27 cellular contexts compared by ENCODE assay signal in genomic region chr6:147127587-147127986, GRCh38.
DNase-seq lines count a peak whose midpoint lies in the region; ATAC-seq, FAIRE-seq and TF ChIP-seq lines count a peak whose summit lies in the region.
"Had no signal": no experiment of that assay in that cellular context is flagged by ENCODE, and none has a peak within 500 bp of the region (broad histone marks: within the 10 kb centered on the region; RNA-seq: fewer than 3 reads in every experiment).

No MANE protein-coding gene starts in this region.

- TF ChIP-seq CTCF in choroid plexus epithelial cell (conservative IDR thresholded peaks at IDR 0.05; ENCODE audit: low read depth, low read length) (no peak), psoas muscle (IDR thresholded peaks at IDR 0.05) (no peak)

- peaks cover 14% of the 10 kb centered on the region for H3K4me1 ChIP-seq in GM23248 (ENCODE audit: insufficient read depth)
- H3K4me1 ChIP-seq in psoas muscle, result no peaks in the 10 kb centered on the region
- H3K4me1 ChIP-seq: sigmoid colon, suprapubic skin, upper lobe of right lung had no signal

- 23 to 32% methylated on average over 2 of the region's 2 CpGs for WGBS in GM23248 (ENCODE audit: low coverage in 1 of 2, low lambda C conversion rate in 2 of 2, missing lambda C conversion rate in 2 of 2), 2 experiments
- 72 to 80% (median 76%) methylated on average over 2 of the region's 2 CpGs for WGBS in psoas muscle, 3 donors

- H3K27me3 ChIP-seq in GM23248 (replicated peaks; ENCODE audit: insufficient read depth) (no peaks in the 10 kb centered on the region), psoas muscle (ENCODE audit: insufficient read depth in 3 of 3, low read length in 2 of 3) (no peaks in the 10 kb centered on the region)
- H3K27me3 ChIP-seq: adrenal gland, brain microvascular endothelial cell, sigmoid colon, suprapubic skin, upper lobe of right lung had no signal

- H3K27ac ChIP-seq in GM23248 (no peak overlapping the region), psoas muscle (peak overlapping the region; percentile 58)
- H3K27ac ChIP-seq: adrenal gland, epithelial cell of prostate, KMS-11, sigmoid colon, suprapubic skin, upper lobe of right lung had no signal

- no peaks in the 10 kb centered on the region for H3K79me2 ChIP-seq in GM23248 (ENCODE audit: insufficient read depth)

- H3K4me3 ChIP-seq in GM23248 (no peak overlapping the region), choroid plexus epithelial cell (ENCODE audit: low read depth, low read length) (no peak overlapping the region), psoas muscle (no peak overlapping the region)
- H3K4me3 ChIP-seq: adrenal gland, sigmoid colon, suprapubic skin, upper lobe of right lung had no signal

- intact Hi-C loops in psoas muscle (cut with DNase I), result no loop called here

- DNase-seq in GM23248, result peak; percentile 64
- DNase-seq in M059J (ENCODE audit: low read depth), result peak; percentile 67
- DNase-seq in choroid plexus epithelial cell (ENCODE audit: low read depth), result peak; percentile 22
- no peak for DNase-seq in psoas muscle
- no peak for DNase-seq in frontal cortex (ENCODE audit: low spot score in 2 of 2)
- DNase-seq: activated CD4-positive, alpha-beta T cell treated with anti-CD3 and anti-CD28 coated beads, Interleukin-2, amount 10 ng/mL, durations not matched to agents 24 days and 14 days; activated naive CD4-positive, alpha-beta T cell treated with Interleukin-2 at 50 U/mL for 16 hours; activated T-cell treated with anti-CD3 and anti-CD28 coated beads, Interleukin-2, amount 50 U/mL, for 72 hours; adrenal gland; brain microvascular endothelial cell; effector CD4-positive, alpha-beta T cell; left colon; MV-4-11; NCI-H1436 treated with DMSO at 0.1 percent for 48 hours; NCI-H2107; NCI-H446; sigmoid colon; stimulated activated naive CD4-positive, alpha-beta T cell; upper lobe of right lung had no signal

- in situ Hi-C loops in GM23248 (cut with MboI), result no loop called here

- ATAC-seq in psoas muscle (no peak), HG02938 (IDR thresholded peaks at IDR 0.05; ENCODE audit: unreplicated experiment) (no peak), HG03571 (IDR thresholded peaks at IDR 0.05; ENCODE audit: unreplicated experiment) (no peak)
- ATAC-seq: activated T-cell treated with anti-CD3 and anti-CD28 coated beads, Interleukin-2, amount 50 U/mL, for 72 hours; left colon; Right ventricle myocardium inferior; upper lobe of right lung had no signal

- H2AFZ ChIP-seq in GM23248, result no peak overlapping the region

- H3F3A ChIP-seq in GM23248 (ENCODE audit: insufficient read depth), result peaks cover 2% of the 10 kb centered on the region; the same call in 1 of the 2 replicates

- H3K9me2 ChIP-seq in GM23248 (ENCODE audit: insufficient read depth), result no peaks in the 10 kb centered on the region

- H3K36me3 ChIP-seq in GM23248 (ENCODE audit: low read depth) (no peaks in the 10 kb centered on the region), psoas muscle (ENCODE audit: insufficient read depth in 1 of 2, low read depth in 1 of 2) (no peaks in the 10 kb centered on the region)
- H3K36me3 ChIP-seq: adrenal gland, brain microvascular endothelial cell, sigmoid colon, suprapubic skin, upper lobe of right lung had no signal

- H3K9ac ChIP-seq in GM23248, result no peak overlapping the region
- H3K9ac ChIP-seq: KMS-11 had no signal

- H3K9me3 ChIP-seq in GM23248 (ENCODE audit: low read depth) (no peaks in the 10 kb centered on the region), psoas muscle (no peaks in the 10 kb centered on the region)
- H3K9me3 ChIP-seq: adrenal gland, sigmoid colon, suprapubic skin, upper lobe of right lung had no signal

- FAIRE-seq in frontal cortex (lab: Jason Lieb, UNC), result no peak
- FAIRE-seq: GM12892, H1 had no signal

- H3K4me2 ChIP-seq in GM23248 (ENCODE audit: unreplicated experiment), result no peak overlapping the region
- H3K4me2 ChIP-seq: KMS-11 had no signal

- H4K20me1 ChIP-seq in GM23248 (ENCODE audit: insufficient read depth), result no peaks in the 10 kb centered on the region

Comparison
In these comparisons a context has a peak if more than half of its experiments do, and no peak if none do; other contexts are left out.
1. DNase-seq: peak in GM23248 (single experiment), M059J (single experiment) and choroid plexus epithelial cell (single experiment); none in psoas muscle (0 of 2) and frontal cortex (0 of 2).